ENCODE assay signal across 11 cellular contexts in genomic region chr6:41578714-41579610, GRCh38. TPM values are rescaled to one million over a fixed set of nuclear protein-coding genes. Genes with fewer than 3 reads are reported as not detected.
DNase-seq lines count a peak whose midpoint lies in the region; ATAC-seq and TF ChIP-seq lines count a peak whose summit lies in the region.
"Had no signal": no experiment of that assay in that cellular context is flagged by ENCODE, and none has a peak within 500 bp of the region (broad histone marks: within the 10 kb centered on the region; RNA-seq: fewer than 3 reads in every experiment).

No MANE protein-coding gene starts in this region.

- no peaks in the 10 kb centered on the region for H3K27me3 ChIP-seq in Karpas-422 (ENCODE audit: low read length)

- no peaks in the 10 kb centered on the region for H3K79me2 ChIP-seq in Karpas-422 (ENCODE audit: low read length)

- H3K9me3 Mint-ChIP-seq in brain (no peaks in the 10 kb centered on the region), mesothelial cell of epicardium (no peaks in the 10 kb centered on the region)
- no peaks in the 10 kb centered on the region for H3K9me3 Mint-ChIP-seq in activated T-cell treated with anti-CD3 and anti-CD28 coated beads, Interleukin-2, amount 50 U/mL, for 72 hours
- H3K9me3 Mint-ChIP-seq: memory B cell had no signal

- no peaks in the 10 kb centered on the region for H3K36me3 ChIP-seq in Karpas-422 (ENCODE audit: insufficient read depth, low read length)

- in situ Hi-C loops in GM13976 (cut with MboI; ENCODE audit: low sequenced_read_pairs, unreplicated experiment), result no loop called here

- peaks cover 20% of the 10 kb centered on the region for H3K36me3 Mint-ChIP-seq in brain
- peaks cover 14% of the 10 kb centered on the region for H3K36me3 Mint-ChIP-seq in mesothelial cell of epicardium
- H3K36me3 Mint-ChIP-seq in activated T-cell treated with anti-CD3 and anti-CD28 coated beads, Interleukin-2, amount 50 U/mL, for 72 hours (ENCODE audit: insufficient read depth in 2 of 2), result no peaks in the 10 kb centered on the region

- no peaks in the 10 kb centered on the region for H3K9me2 ChIP-seq in Karpas-422 (replicated peaks; ENCODE audit: insufficient read depth, low read length)

- H3K27ac ChIP-seq in Karpas-422 (ENCODE audit: low read length), result peak overlapping the region; percentile 22; the same call in 1 of the 2 replicates

- TF ChIP-seq CTCF in brain (conservative IDR thresholded peaks at IDR 0.05) (no peak), mesothelial cell of epicardium (IDR thresholded peaks at IDR 0.05; ENCODE audit: unreplicated experiment) (no peak), GM13976 (IDR thresholded peaks at IDR 0.05; ENCODE audit: borderline replicate concordance, control extremely low read depth, extremely low read depth, insufficient read depth, missing control alignments) (no peak)

- H2AFZ ChIP-seq in Karpas-422 (ENCODE audit: low read length), result no peak overlapping the region

- H3K4me1 ChIP-seq in Karpas-422 (ENCODE audit: low read length), result peaks cover 46% of the 10 kb centered on the region

- H3K27me3 Mint-ChIP-seq in brain (peaks cover 20% of the 10 kb centered on the region), mesothelial cell of epicardium (ENCODE audit: low read depth) (no peaks in the 10 kb centered on the region)
- H3K27me3 Mint-ChIP-seq in activated T-cell treated with anti-CD3 and anti-CD28 coated beads, Interleukin-2, amount 50 U/mL, for 72 hours (ENCODE audit: low read depth), result no peaks in the 10 kb centered on the region
- H3K27me3 Mint-ChIP-seq: memory B cell had no signal

- no peaks in the 10 kb centered on the region for H4K20me1 ChIP-seq in Karpas-422 (ENCODE audit: insufficient read depth, low read depth, low read length)

- H3K9ac ChIP-seq in Karpas-422 (ENCODE audit: low read length), result no peak overlapping the region

- H3K9me3 ChIP-seq in Karpas-422 (ENCODE audit: low read length), result no peaks in the 10 kb centered on the region

- H3K27ac Mint-ChIP-seq in brain (peak overlapping the region; percentile 12 to 99 (median 83)), mesothelial cell of epicardium (peak overlapping the region; percentile 91)
- H3K27ac Mint-ChIP-seq in activated T-cell treated with anti-CD3 and anti-CD28 coated beads, Interleukin-2, amount 50 U/mL, for 72 hours, result no peak overlapping the region
- H3K27ac Mint-ChIP-seq: memory B cell had no signal

- no peak overlapping the region for H3K4me3 ChIP-seq in Karpas-422 (ENCODE audit: low read length)

- H3K4me2 ChIP-seq in Karpas-422 (ENCODE audit: low read depth, low read length, poor library complexity, severe bottlenecking), result no peak overlapping the region

- H3K4me1 Mint-ChIP-seq in brain, result peaks cover 91% of the 10 kb centered on the region
- peaks cover 53% of the 10 kb centered on the region for H3K4me1 Mint-ChIP-seq in mesothelial cell of epicardium
- H3K4me1 Mint-ChIP-seq in activated T-cell treated with anti-CD3 and anti-CD28 coated beads, Interleukin-2, amount 50 U/mL, for 72 hours (ENCODE audit: low read depth), result no peaks in the 10 kb centered on the region

- peak overlapping the region in 2 of 5 experiments; percentile 5 to 32 for H3K4me3 Mint-ChIP-seq in brain
- peak overlapping the region; percentile 15 for H3K4me3 Mint-ChIP-seq in mesothelial cell of epicardium
- H3K4me3 Mint-ChIP-seq in activated T-cell treated with anti-CD3 and anti-CD28 coated beads, Interleukin-2, amount 50 U/mL, for 72 hours, result no peak overlapping the region
- H3K4me3 Mint-ChIP-seq: memory B cell had no signal

- no peak for ATAC-seq in activated T-cell treated with anti-CD3 and anti-CD28 coated beads, Interleukin-2, amount 50 U/mL, for 72 hours (replicated peaks in 1 of 2)

- peak; percentile 87 for DNase-seq in DMS 273 (lab: John Stamatoyannopoulos, UW; ENCODE audit: unreplicated experiment)
- no peak for DNase-seq in Karpas-422
- no peak for DNase-seq in mesothelial cell of epicardium (ENCODE audit: low spot score in 2 of 2, unreplicated experiment in 2 of 2)
- no peak for DNase-seq in COLO829 (ENCODE audit: low spot score)
- no peak for DNase-seq in activated T-cell treated with anti-CD3 and anti-CD28 coated beads, Interleukin-2, amount 50 U/mL, for 72 hours
- no peak for DNase-seq in stimulated activated CD4-positive, alpha-beta T cell treated with anti-CD3 and anti-CD28 coated beads, Interleukin-1b, Interleukin-23, amount 100 ng/mL, for 48 hours
- DNase-seq in GM13976 (ENCODE audit: low spot score), result no peak
- DNase-seq: activated gamma-delta T cell treated with Interleukin-2 at 50 U/mL for 16 hours had no signal

RNA-seq across cellular contexts. Expression of gene FOXP4, which starts 32.8 kb away (rescaled TPM):
- total RNA-seq in Karpas-422 (2014; rRNA removed; shearing (Covaris generic); ENCODE audit: low replicate concordance), result 3.6 and 5.0 TPM in 2 replicates
- 184 TPM for polyA plus RNA-seq in brain (ENCODE audit: insufficient read depth, low read depth, low replicate concordance)
- 85.1 to 91.0 TPM (median 87.9 TPM) in 3 replicates for total RNA-seq in mesothelial cell of epicardium
- total RNA-seq in activated T-cell treated with anti-CD3 and anti-CD28 coated beads, Interleukin-2, amount 50 U/mL, for 72 hours, result 10 to 100 TPM; 25.9 to 27.7 TPM

RNA-seq across cellular contexts. Expression of gene MDFI, which starts 59.3 kb away (rescaled TPM):
- not detected in 2 replicates for total RNA-seq in Karpas-422 (2014; rRNA removed; shearing (Covaris generic); ENCODE audit: low replicate concordance)
- 3.8 TPM for polyA plus RNA-seq in brain (ENCODE audit: insufficient read depth, low read depth, low replicate concordance)
- total RNA-seq in mesothelial cell of epicardium, result 146 to 149 TPM (median 148 TPM) in 3 replicates
- total RNA-seq in activated T-cell treated with anti-CD3 and anti-CD28 coated beads, Interleukin-2, amount 50 U/mL, for 72 hours, result not detected
- total RNA-seq: T-helper 2 cell treated with Interferon-gamma antibody and Interleukin-4, amounts not matched to agents 100 ng/mL and 5 ng/mL, for 36 hours had no signal

Comparison
In these comparisons a context has a peak if more than half of its experiments do, and no peak if none do; other contexts are left out.
1. RNA of gene MDFI, which starts 59.3 kb away (total RNA-seq): 146 to 149 TPM in mesothelial cell of epicardium; not detected in Karpas-422 and not detected in activated T-cell treated with anti-CD3 and anti-CD28 coated beads, Interleukin-2, amount 50 U/mL, for 72 hours; every median in the first group is over 100 times any median in the second.